8 cellular contexts compared by ENCODE assay signal in the genomic region with DNA sequence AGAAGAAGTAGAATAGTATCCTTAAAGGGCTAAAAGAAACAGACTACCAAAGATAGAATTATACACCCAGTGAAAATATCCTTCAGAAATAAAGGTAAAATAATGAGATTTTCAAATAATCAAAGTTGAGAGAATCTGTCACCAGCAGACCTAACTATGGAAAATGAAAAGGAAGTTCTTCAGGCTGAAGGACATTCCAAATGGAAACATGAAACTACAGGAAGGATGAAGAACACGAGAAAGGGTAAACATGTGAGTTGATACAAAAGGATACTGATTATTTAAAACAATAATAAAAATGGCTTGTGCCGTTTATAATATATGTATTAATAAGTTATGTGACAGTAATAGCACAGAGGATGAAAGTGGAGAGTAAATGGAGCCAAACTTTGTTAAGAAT. TPM values are rescaled to one million over a fixed set of nuclear protein-coding genes. Genes with fewer than 3 reads are reported as not detected.
"Had no signal": no experiment of that assay in that cellular context is flagged by ENCODE, and none has a peak within 500 bp of the region (broad histone marks: within the 10 kb centered on the region; RNA-seq: fewer than 3 reads in every experiment).

No MANE protein-coding gene starts in this region.

- FAIRE-seq: HepG2 had no signal

- DNase-seq: GM23248, GOT3, H7, HFFc6, KBM-7 had no signal

RNA-seq across cellular contexts. Expression of a gene that starts 57.1 kb away (rescaled TPM):
- total RNA-seq: H4, H7, HT1080 had no signal
